1 cellular context compared by ENCODE assay signal in genomic region chr10:132387723-132388210, GRCh38.
TF ChIP-seq lines count a peak whose summit lies in the region.

No MANE protein-coding gene starts in this region.

TF ChIP-seq in HEK293, 187 proteins besides CTCF, POLR2A, EP300 and RAD21 (continued from another document):
- TF ChIP-seq AEBP2 (tag by site-specific recombination; IDR thresholded peaks at IDR 0.05; ENCODE audit: borderline replicate concordance) (no peak), BCL11B (tag by site-specific recombination; IDR thresholded peaks at IDR 0.05; ENCODE audit: low read depth) (no peak), ZNF48 (tag by site-specific recombination; IDR thresholded peaks at IDR 0.05) (no peak), ZBTB10 (tag by site-specific recombination; IDR thresholded peaks at IDR 0.05) (peak; percentile 86), ZSCAN16 (tag by site-specific recombination; IDR thresholded peaks at IDR 0.05) (no peak), INSM2 (tag by site-specific recombination; IDR thresholded peaks at IDR 0.05) (0 out of 2 replicates have a peak, but pooled peaks have one; percentile 14), KLF16 (tag by site-specific recombination; IDR thresholded peaks at IDR 0.05) (peak; percentile 51; the same call in 1 of the 2 replicates), ZNF175 (tag by site-specific recombination; IDR thresholded peaks at IDR 0.05) (no peak), ZNF837 (tag by site-specific recombination; IDR thresholded peaks at IDR 0.05) (no peak), KLF7 (tag by site-specific recombination; IDR thresholded peaks at IDR 0.05; ENCODE audit: borderline replicate concordance) (peak; percentile 71; the same call in 1 of the 2 replicates), ZBTB17 (tag by site-specific recombination; IDR thresholded peaks at IDR 0.05) (0 out of 2 replicates have a peak, but pooled peaks have one; percentile 39), ZNF335 (tag by site-specific recombination; conservative IDR thresholded peaks at IDR 0.05) (peak; percentile 97), GLIS1 (tag by site-specific recombination; IDR thresholded peaks at IDR 0.05) (peak; percentile 98), ZNF560 (tag by site-specific recombination; IDR thresholded peaks at IDR 0.05; ENCODE audit: borderline replicate concordance) (no peak), ZBTB8A (tag by site-specific recombination; IDR thresholded peaks at IDR 0.05) (peak; percentile 71), ZNF473 (tag by site-specific recombination; IDR thresholded peaks at IDR 0.05) (no peak), ZSCAN18 (tag by site-specific recombination; IDR thresholded peaks at IDR 0.05) (no peak), ZNF791 (tag by site-specific recombination; IDR thresholded peaks at IDR 0.05) (no peak), ZNF621 (tag by site-specific recombination; IDR thresholded peaks at IDR 0.05) (no peak), KLF10 (tag by site-specific recombination; IDR thresholded peaks at IDR 0.05) (no peak), GLI4 (tag by site-specific recombination; IDR thresholded peaks at IDR 0.05) (no peak), YY2 (tag by site-specific recombination; IDR thresholded peaks at IDR 0.05) (no peak), ZNF530 (tag by site-specific recombination; IDR thresholded peaks at IDR 0.05; ENCODE audit: low read depth) (no peak), ZNF610 (tag by site-specific recombination; IDR thresholded peaks at IDR 0.05; ENCODE audit: borderline replicate concordance) (peak; percentile 53; the same call in 1 of the 2 replicates), ZNF660 (tag by site-specific recombination; IDR thresholded peaks at IDR 0.05) (no peak), HOXC10 (CRISPR knock-in tag; IDR thresholded peaks at IDR 0.05) (no peak), WT1 (tag by site-specific recombination; IDR thresholded peaks at IDR 0.05) (peak; percentile 39; the same call in 1 of the 2 replicates), ZSCAN23 (tag by site-specific recombination; IDR thresholded peaks at IDR 0.05) (no peak), ZNF19 (tag by site-specific recombination; IDR thresholded peaks at IDR 0.05; ENCODE audit: low read depth) (no peak), ZBTB49 (tag by site-specific recombination; IDR thresholded peaks at IDR 0.05; ENCODE audit: low read depth) (no peak), ZNF585B (tag by site-specific recombination; IDR thresholded peaks at IDR 0.05) (no peak), KLF17 (tag by site-specific recombination; IDR thresholded peaks at IDR 0.05) (peak; percentile 72), ZNF274 (IDR thresholded peaks at IDR 0.05; ENCODE audit: low read length) (no peak), ZNF274 (tag by site-specific recombination; IDR thresholded peaks at IDR 0.05; ENCODE audit: borderline replicate concordance) (no peak), ZNF777 (tag by site-specific recombination; IDR thresholded peaks at IDR 0.05; ENCODE audit: borderline replicate concordance) (no peak), ZNF76 (tag by site-specific recombination; IDR thresholded peaks at IDR 0.05; ENCODE audit: borderline replicate concordance, low read depth) (peak; percentile 21; the same call in 1 of the 2 replicates), ZFP3 (tag by site-specific recombination; IDR thresholded peaks at IDR 0.05; ENCODE audit: low read depth) (no peak), ZNF501 (tag by site-specific recombination; IDR thresholded peaks at IDR 0.05) (no peak; the same call in 1 of the 2 replicates), ZNF529 (tag by site-specific recombination; IDR thresholded peaks at IDR 0.05; ENCODE audit: insufficient replicate concordance) (no peak), TCF7L2 (IDR thresholded peaks at IDR 0.05; ENCODE audit: borderline replicate concordance, low read depth, low read length) (no peak), YY1 (tag by site-specific recombination; IDR thresholded peaks at IDR 0.05) (no peak), ZNF776 (tag by site-specific recombination; IDR thresholded peaks at IDR 0.05; ENCODE audit: borderline replicate concordance) (no peak), ZNF2 (tag by site-specific recombination; IDR thresholded peaks at IDR 0.05) (peak; percentile 45; the same call in 1 of the 2 replicates), ZSCAN5A (tag by site-specific recombination; IDR thresholded peaks at IDR 0.05) (no peak), ZNF561 (tag by site-specific recombination; IDR thresholded peaks at IDR 0.05; ENCODE audit: borderline replicate concordance) (no peak), ZNF366 (tag by site-specific recombination; conservative IDR thresholded peaks at IDR 0.05) (no peak), ZNF423 (tag by site-specific recombination; IDR thresholded peaks at IDR 0.05) (peak; percentile 88), ZNF692 (tag by site-specific recombination; IDR thresholded peaks at IDR 0.05) (0 out of 2 replicates have a peak, but pooled peaks have one; percentile 26)
